Comparison of ENCODE assay signal across 17 cellular contexts in genomic region chr17:9937164-9937835, GRCh38. TPM values are rescaled to one million over a fixed set of nuclear protein-coding genes. Genes with fewer than 3 reads are reported as not detected.
DNase-seq lines count a peak whose midpoint lies in the region; ATAC-seq and TF ChIP-seq lines count a peak whose summit lies in the region.
"Had no signal": no experiment of that assay in that cellular context is flagged by ENCODE, and none has a peak within 500 bp of the region (broad histone marks: within the 10 kb centered on the region; RNA-seq: fewer than 3 reads in every experiment).

No MANE protein-coding gene starts in this region.

- no peak overlapping the region for H3K4me3 ChIP-seq in IMR-90 (ENCODE audit: insufficient read depth, low read depth, low read length)
- H3K4me3 ChIP-seq in endodermal cell (ENCODE audit: low read length) = no peak overlapping the region
- H3K4me3 ChIP-seq: lung had no signal

- in situ Hi-C loops in IMR-90 (cut with MboI; ENCODE audit: low sequenced_read_pairs) = no loop called here

- H3K4me3 Mint-ChIP-seq in endodermal cell = no peak overlapping the region
- H3K4me3 Mint-ChIP-seq: activated CD8-positive, alpha-beta T cell treated with anti-CD3 and anti-CD28 coated beads, Interleukin-2, amount 10 ng/mL, durations not matched to agents 7 days and 5 days; CD8-positive, alpha-beta T cell; dendritic cell treated with granulocyte-macrophage colony-stimulating factor and Interleukin-4, amounts not matched to agents 40 ng/mL and 50 ng/mL, for 4 days had no signal

- H3K9me3 Mint-ChIP-seq in endodermal cell = peaks cover 4% of the 10 kb centered on the region

- DNase-seq in IMR-90 (no peak), medulla oblongata (ENCODE audit: extremely low spot score) (peak; percentile 54), superior temporal gyrus (ENCODE audit: extremely low spot score) (peak; percentile 68), activated gamma-delta T cell (lab: John Stamatoyannopoulos, UW) (no peak), endodermal cell (no peak)
- DNase-seq: activated CD8-positive, alpha-beta T cell treated with anti-CD3 and anti-CD28 coated beads, Interleukin-2, amount 10 ng/mL, durations not matched to agents 7 days and 5 days; CD8-positive, alpha-beta T cell; NCI-H226; stimulated activated CD4-positive, alpha-beta T cell treated with anti-CD3 and anti-CD28 coated beads, Interleukin-4, amount 100 ng/mL, for 4 hours; stimulated activated naive CD8-positive, alpha-beta T cell treated with anti-CD3 and anti-CD28 coated beads, Interleukin-15, Interleukin-2, amounts not matched to agents 100 U/mL and 50 U/mL, for 24 hours; T-helper 2 cell had no signal

- no peak overlapping the region for H2BK15ac ChIP-seq in IMR-90 (ENCODE audit: low read depth, low read length)

- no peak overlapping the region for H2BK120ac ChIP-seq in IMR-90 (ENCODE audit: low read depth, low read length)

- TF ChIP-seq POLR2A in IMR-90 (IDR thresholded peaks at IDR 0.05; ENCODE audit: low read depth, low read length) = no peak

- no peaks in the 10 kb centered on the region for H3K79me1 ChIP-seq in IMR-90 (ENCODE audit: low read depth in 1 of 2, low read length in 2 of 2)

- no peak overlapping the region for H2BK5ac ChIP-seq in IMR-90 (ENCODE audit: low read depth, low read length, poor library complexity, severe bottlenecking)

- peaks cover 6% of the 10 kb centered on the region for H3K9me3 ChIP-seq in IMR-90 (ENCODE audit: control insufficient read depth, insufficient read depth, low read length)
- H3K9me3 ChIP-seq in endodermal cell (ENCODE audit: control insufficient read depth, low read length) = peaks cover 9% of the 10 kb centered on the region

- peaks cover 7% of the 10 kb centered on the region; the same call in 1 of the 2 replicates for H3K36me3 ChIP-seq in IMR-90 (ENCODE audit: control insufficient read depth, insufficient read depth, low read length)
- no peaks in the 10 kb centered on the region for H3K36me3 ChIP-seq in endodermal cell (ENCODE audit: control insufficient read depth, insufficient read depth, low read length)

- no peak overlapping the region for H2AK5ac ChIP-seq in IMR-90 (ENCODE audit: low read depth, low read length)

- no peaks in the 10 kb centered on the region; the same call in 1 of the 2 replicates for H3K9me1 ChIP-seq in IMR-90 (ENCODE audit: insufficient read depth, low read length)

- H3K23ac ChIP-seq in IMR-90 (ENCODE audit: low read depth, low read length) = no peak overlapping the region

- CTCF ChIA-PET in IMR-90 (lab: Yijun Ruan, JAX) = no interaction called here

- intact Hi-C loops in IMR-90 (cut with micrococcal nuclease) = no loop called here

- H3K4ac ChIP-seq in IMR-90 (ENCODE audit: low read depth, low read length) = no peak overlapping the region

- no peaks in the 10 kb centered on the region for H3K4me1 Mint-ChIP-seq in endodermal cell

- no peak overlapping the region for H3K9ac ChIP-seq in IMR-90 (ENCODE audit: low read depth, low read length)
- no peak overlapping the region for H3K9ac ChIP-seq in endodermal cell (ENCODE audit: extremely low read depth, low read length, poor library complexity, severe bottlenecking)

- no peak overlapping the region for H4K91ac ChIP-seq in IMR-90 (ENCODE audit: insufficient read depth, low read depth, low read length)

- no peak overlapping the region for H3K56ac ChIP-seq in IMR-90 (ENCODE audit: extremely low read depth, insufficient read depth, low read length)

- no peak overlapping the region for H3K4me2 ChIP-seq in IMR-90 (ENCODE audit: low read depth, low read length)

- 0% methylated on average over 1 of the region's 17 CpGs; no CpG with 5 or more reads in 1 of the 2 experiments for WGBS in IMR-90 (ENCODE audit: extremely low coverage in 2 of 2, insufficient read length in 1 of 2), 2 experiments
- WGBS in endodermal cell (ENCODE audit: insufficient coverage in 1 of 2, insufficient read length in 1 of 2), 2 experiments = 90 to 91% methylated on average over 15 to 17 of the region's 17 CpGs

- no peak for TF ChIP-seq RAD21 in IMR-90 (IDR thresholded peaks at IDR 0.05; ENCODE audit: low read length)

- no peaks in the 10 kb centered on the region for H3K27me3 ChIP-seq in IMR-90 (ENCODE audit: control insufficient read depth, insufficient read depth, low read length)
- no peaks in the 10 kb centered on the region for H3K27me3 ChIP-seq in endodermal cell (ENCODE audit: control insufficient read depth, insufficient read depth, low read length, poor library complexity, severe bottlenecking)

- H3K27ac ChIP-seq in IMR-90 (ENCODE audit: insufficient read depth, low read length) (no peak overlapping the region), endodermal cell (ENCODE audit: low read depth, low read length) (no peak overlapping the region)
- H3K27ac ChIP-seq: HL-60 had no signal

- H4K5ac ChIP-seq in IMR-90 (ENCODE audit: low read depth, low read length) = no peak overlapping the region

- peak; percentile 37 for ATAC-seq in IMR-90 (ENCODE audit: low read depth)
- peak; percentile 41 for ATAC-seq in esophagus mucosa
- ATAC-seq in activated CD4-positive, CD25-positive, alpha-beta regulatory T cell treated with anti-CD3 and anti-CD28 coated beads, Interleukin-2, amount 50 U/mL, for 24 hours = no peak
- no peak for ATAC-seq in HG02588 (IDR thresholded peaks at IDR 0.05; ENCODE audit: unreplicated experiment)
- ATAC-seq: activated CD8-positive, alpha-beta T cell treated with anti-CD3 and anti-CD28 coated beads, Interleukin-2, amount 10 ng/mL, durations not matched to agents 7 days and 5 days; CD8-positive, alpha-beta T cell; stimulated activated naive CD8-positive, alpha-beta T cell treated with anti-CD3 and anti-CD28 coated beads, Interleukin-15, Interleukin-2, amounts not matched to agents 100 U/mL and 50 U/mL, for 24 hours had no signal

- peak overlapping the region; percentile 34 for H2AFZ ChIP-seq in IMR-90 (replicated peaks; ENCODE audit: low read length, poor library complexity)

- H4K20me1 ChIP-seq in IMR-90 (ENCODE audit: insufficient read depth, low read length) = no peaks in the 10 kb centered on the region

- H3K18ac ChIP-seq in IMR-90 (ENCODE audit: low read depth, low read length) = no peak overlapping the region

- dilution Hi-C loops in IMR-90 (cut with HindIII; ENCODE audit: low sequenced_read_pairs, unreplicated experiment) = no loop called here

- H3K27me3 Mint-ChIP-seq in endodermal cell (ENCODE audit: insufficient read depth) = no peaks in the 10 kb centered on the region
- H3K27me3 Mint-ChIP-seq: dendritic cell treated with granulocyte-macrophage colony-stimulating factor and Interleukin-4, amounts not matched to agents 40 ng/mL and 50 ng/mL, for 4 days had no signal

- H3K36me3 Mint-ChIP-seq in endodermal cell (ENCODE audit: low read depth) = peaks cover 7% of the 10 kb centered on the region
- H3K36me3 Mint-ChIP-seq: CD8-positive, alpha-beta T cell had no signal

- no peaks in the 10 kb centered on the region; the same call in 1 of the 2 replicates for H3K4me1 ChIP-seq in IMR-90 (ENCODE audit: control insufficient read depth, insufficient read depth, low read length)
- no peaks in the 10 kb centered on the region for H3K4me1 ChIP-seq in endodermal cell (ENCODE audit: control insufficient read depth, insufficient read depth, low read length)

- POLR2A ChIA-PET in IMR-90 (lab: Charles Lee; ENCODE audit: unreplicated experiment) = interaction anchor here (0.6 kb wide), 1 partner anchor 43 kb away, joined by 3 read pairs; no protein-coding TSS in a partner anchor

- no peak overlapping the region for H2BK20ac ChIP-seq in IMR-90 (ENCODE audit: low read depth, low read length)

- no TSS peak for BruUV-seq in IMR-90 (replicated peaks; lab: Mats Ljungman, UMichigan)

- H3K14ac ChIP-seq in IMR-90 (replicated peaks; ENCODE audit: low read depth, low read length) = no peak overlapping the region

- H2AK9ac ChIP-seq in IMR-90 (replicated peaks; ENCODE audit: low read depth, low read length, poor library complexity) = no peak overlapping the region

- no peak overlapping the region for H3K27ac Mint-ChIP-seq in endodermal cell
- H3K27ac Mint-ChIP-seq: activated CD8-positive, alpha-beta T cell treated with anti-CD3 and anti-CD28 coated beads, Interleukin-2, amount 10 ng/mL, durations not matched to agents 7 days and 5 days; CD8-positive, alpha-beta T cell; dendritic cell treated with granulocyte-macrophage colony-stimulating factor and Interleukin-4, amounts not matched to agents 40 ng/mL and 50 ng/mL, for 4 days had no signal

- TF ChIP-seq CTCF in IMR-90 (conservative IDR thresholded peaks at IDR 0.05; ENCODE audit: low read depth, low read length) (no peak), endodermal cell (conservative IDR thresholded peaks at IDR 0.05) (no peak)

- no peak overlapping the region for H4K8ac ChIP-seq in IMR-90 (ENCODE audit: low read depth in 2 of 2, low read length in 2 of 2)

TF ChIP-seq in IMR-90, 13 proteins besides CTCF, POLR2A, EP300 and RAD21:
- TF ChIP-seq MAFK (IDR thresholded peaks at IDR 0.05; ENCODE audit: low read depth, low read length) (no peak), SMC3 (IDR thresholded peaks at IDR 0.05; ENCODE audit: low read depth, low read length) (no peak), NFE2L2 (IDR thresholded peaks at IDR 0.05; ENCODE audit: low read depth, low read length) (no peak), CHD1 (IDR thresholded peaks at IDR 0.05; ENCODE audit: low read depth, low read length) (no peak), BHLHE40 (IDR thresholded peaks at IDR 0.05; ENCODE audit: low read depth, low read length) (no peak), MXI1 (IDR thresholded peaks at IDR 0.05; ENCODE audit: borderline replicate concordance, low read depth, low read length) (no peak), CEBPB (IDR thresholded peaks at IDR 0.05; ENCODE audit: low read depth, low read length) (no peak), MAZ (IDR thresholded peaks at IDR 0.05; ENCODE audit: borderline replicate concordance, low read depth, low read length) (no peak), FOS (IDR thresholded peaks at IDR 0.05; ENCODE audit: low read depth, low read length) (no peak)

RNA-seq across cellular contexts. Expression of gene RCVRN, which starts 32.2 kb away (rescaled TPM):
- total RNA-seq in IMR-90 (2012; rRNA removed) (not detected in 2 replicates), esophagus mucosa (not detected), endodermal cell (not detected)
- polyA plus RNA-seq in IMR-90 (2012; rRNA removed) = not detected in 2 replicates
- polyA plus RNA-seq in IMR-90 (2012; cell fraction: cytosol; rRNA removed) = not detected in 2 replicates
- polyA plus RNA-seq in IMR-90 (2012; cell fraction: nucleus; rRNA removed; ENCODE audit: low replicate concordance) = 0.02 and 0.41 TPM in 2 replicates
- polyA plus RNA-seq in endodermal cell (2013, experiment 1 of 2) = not detected
- not detected for polyA plus RNA-seq in endodermal cell (2013, experiment 2 of 2)
- total RNA-seq: activated CD8-positive, alpha-beta T cell treated with anti-CD3 and anti-CD28 coated beads, Interleukin-2, amount 10 ng/mL, durations not matched to agents 7 days and 5 days had no signal

Comparison
In these comparisons a context has a peak if more than half of its experiments do, and no peak if none do; other contexts are left out.
1. ATAC-seq: peak in IMR-90 (single experiment) and esophagus mucosa (single experiment); none in activated CD4-positive, CD25-positive, alpha-beta regulatory T cell treated with anti-CD3 and anti-CD28 coated beads, Interleukin-2, amount 50 U/mL, for 24 hours (0 of 2) and HG02588 (single experiment).
2. DNase-seq: peak in medulla oblongata (single experiment) and superior temporal gyrus (single experiment); none in IMR-90 (single experiment), activated gamma-delta T cell (single experiment) and endodermal cell (single experiment).